In the genomic region with DNA sequence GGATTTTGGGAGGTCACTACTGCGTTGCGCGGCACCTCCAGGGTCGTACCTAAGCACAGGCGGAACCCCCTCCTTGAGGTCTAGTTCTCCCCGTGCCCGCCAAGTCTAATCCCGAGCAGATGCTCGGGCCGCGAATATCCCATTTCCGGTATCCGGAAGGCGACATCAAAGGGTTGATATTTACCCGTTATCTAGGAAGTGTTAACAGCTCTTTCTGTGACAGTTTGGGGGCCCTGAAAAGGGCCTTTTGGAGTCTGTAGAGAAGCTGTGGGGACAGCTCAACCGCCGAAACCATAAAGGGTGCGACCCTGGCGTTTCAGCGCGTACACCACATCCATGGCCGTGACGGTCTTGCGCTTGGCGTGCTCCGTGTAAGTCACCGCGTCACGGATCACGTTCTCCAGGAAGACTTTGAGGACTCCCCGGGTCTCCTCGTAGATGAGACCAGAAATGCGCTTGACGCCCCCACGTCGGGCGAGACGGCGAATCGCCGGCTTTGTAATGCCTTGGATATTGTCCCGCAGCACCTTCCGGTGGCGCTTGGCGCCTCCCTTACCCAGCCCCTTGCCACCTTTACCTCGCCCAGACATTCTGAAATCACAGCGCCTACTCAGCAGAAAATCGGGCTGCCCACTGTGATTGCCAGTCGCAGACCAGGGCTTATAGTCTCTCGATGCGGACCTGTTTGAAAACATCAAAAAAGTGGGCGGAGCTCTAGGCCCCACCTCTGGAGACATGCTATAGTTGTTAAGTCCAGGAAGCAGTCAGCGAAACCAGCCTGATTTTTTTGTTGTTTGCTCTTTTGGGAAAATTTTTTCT, we compare ENCODE assay signal across 8 cellular contexts. TPM values are rescaled to one million over a fixed set of nuclear protein-coding genes. Genes with fewer than 3 reads are reported as not detected.
DNase-seq lines count a peak whose midpoint lies in the region; ATAC-seq and TF ChIP-seq lines count a peak whose summit lies in the region.

No MANE protein-coding gene starts in this region.

- H3K9me3 ChIP-seq in colonic mucosa: no peaks in the 10 kb centered on the region

- peaks cover 11% of the 10 kb centered on the region for H3K9me3 Mint-ChIP-seq in activated CD4-positive, alpha-beta T cell treated with anti-CD3 and anti-CD28 coated beads for 36 hours (ENCODE audit: low read depth)

- TF ChIP-seq CTCF in colonic mucosa (IDR thresholded peaks at IDR 0.05): no peak

- POLR2A ChIA-PET in activated CD4-positive, alpha-beta T cell treated with anti-CD3 and anti-CD28 coated beads for 36 hours (lab: Charles Lee): interaction anchor here (0.5 to 2.6 kb wide), 17 partner anchors 11 to 800 kb away, joined by 3 to 24 read pairs (median 4); a partner anchor contains a TSS

- H3K27me3 Mint-ChIP-seq in activated CD4-positive, alpha-beta T cell treated with anti-CD3 and anti-CD28 coated beads for 36 hours: no peaks in the 10 kb centered on the region

- H3K4me3 ChIP-seq in colonic mucosa: peak overlapping the region; percentile 79

- peak; percentile 31 for ATAC-seq in GM19023 (IDR thresholded peaks at IDR 0.05; ENCODE audit: unreplicated experiment)
- ATAC-seq in HG03342 (IDR thresholded peaks at IDR 0.05; ENCODE audit: unreplicated experiment): peak; percentile 19
- ATAC-seq in activated CD4-positive, alpha-beta T cell treated with anti-CD3 and anti-CD28 coated beads for 36 hours: peak; percentile 35

- CTCF ChIA-PET in activated CD4-positive, alpha-beta T cell treated with anti-CD3 and anti-CD28 coated beads for 36 hours (lab: Charles Lee): interaction anchor here (0.7 to 5.4 kb wide), 8 partner anchors 11 to 405 kb away, joined by 3 to 38 read pairs (median 3); a partner anchor contains a TSS

- peaks cover 2% of the 10 kb centered on the region for H3K4me1 ChIP-seq in colonic mucosa

- no peaks in the 10 kb centered on the region for H3K36me3 ChIP-seq in colonic mucosa

- H3K4me3 Mint-ChIP-seq in activated CD4-positive, alpha-beta T cell treated with anti-CD3 and anti-CD28 coated beads for 36 hours: peak overlapping the region; percentile 97

- H3K27ac ChIP-seq in colonic mucosa: peak overlapping the region; percentile 98
- peak overlapping the region; percentile 72 for H3K27ac ChIP-seq in layer of hippocampus (ENCODE audit: low read depth, low read length)

- peak overlapping the region; percentile 99 for H3K27ac Mint-ChIP-seq in activated CD4-positive, alpha-beta T cell treated with anti-CD3 and anti-CD28 coated beads for 36 hours

- H3K9ac ChIP-seq in colonic mucosa (ENCODE audit: low read depth in 2 of 2, low read length in 2 of 2): peak overlapping the region; percentile 91 to 98

- H3K27me3 ChIP-seq in colonic mucosa (no peaks in the 10 kb centered on the region), layer of hippocampus (ENCODE audit: control insufficient read depth, insufficient read depth, low read length) (no peaks in the 10 kb centered on the region)

- intact Hi-C loops in activated CD4-positive, alpha-beta T cell treated with anti-CD3 and anti-CD28 coated beads for 36 hours (cut with DNase I, micrococcal nuclease): loop anchor here (1.0 to 10.0 kb wide), 18 partner anchors 33 to 1768 kb away; a partner anchor contains a TSS
- intact Hi-C loops in colonic mucosa (cut with DNase I): no loop called here

- peaks cover 50% of the 10 kb centered on the region for H3K36me3 Mint-ChIP-seq in activated CD4-positive, alpha-beta T cell treated with anti-CD3 and anti-CD28 coated beads for 36 hours (ENCODE audit: low read depth)

- peak; percentile 73 for DNase-seq in AG08395 (ENCODE audit: low spot score)
- peak; percentile 90 for DNase-seq in NCI-H460 (ENCODE audit: extremely low read depth, low read depth)
- peak; percentile 96 for DNase-seq in activated CD4-positive, alpha-beta T cell treated with anti-CD3 and anti-CD28 coated beads for 36 hours
- peak; percentile 99 for DNase-seq in colonic mucosa
- peak; percentile 82 to 86 (median 83) for DNase-seq in stimulated activated CD4-positive, alpha-beta T cell treated with anti-CD3 and anti-CD28 coated beads, Interleukin-1b, Interleukin-23, amount 100 ng/mL, for 24 hours (ENCODE audit: low read depth in 4 of 4, low spot score in 1 of 4)

- peaks cover 40% of the 10 kb centered on the region for H3K4me1 Mint-ChIP-seq in activated CD4-positive, alpha-beta T cell treated with anti-CD3 and anti-CD28 coated beads for 36 hours

RNA-seq across cellular contexts. Expression of a gene that starts 32.6 kb away (rescaled TPM):
- total RNA-seq in NCI-H460 (2014; rRNA removed; shearing (Covaris generic)): 22.4 and 25.3 TPM in 2 replicates
- polyA plus RNA-seq in NCI-H460 (2014; cell fraction: nucleus; rRNA removed): 12.8 and 14.3 TPM in 2 replicates
- 100 to 1,000 TPM; 143 to 193 TPM for total RNA-seq in activated CD4-positive, alpha-beta T cell treated with anti-CD3 and anti-CD28 coated beads for 36 hours
- 10 to 100 TPM; 55.3 to 60.0 TPM for total RNA-seq in colonic mucosa

RNA-seq across cellular contexts. Expression of a gene that starts 32.8 kb away (rescaled TPM):
- total RNA-seq in NCI-H460 (2014; rRNA removed; shearing (Covaris generic)): 2.0 and 2.4 TPM in 2 replicates
- polyA plus RNA-seq in NCI-H460 (2014; cell fraction: nucleus; rRNA removed): 0.92 and 1.8 TPM in 2 replicates
- 1 to 10 TPM; 2.9 to 3.0 TPM for total RNA-seq in activated CD4-positive, alpha-beta T cell treated with anti-CD3 and anti-CD28 coated beads for 36 hours
- under 1 TPM; 0.42 to 0.89 TPM for total RNA-seq in colonic mucosa

RNA-seq across cellular contexts. Expression of a gene that starts 43.3 kb away (rescaled TPM):
- not detected in 2 replicates for total RNA-seq in NCI-H460 (2014; rRNA removed; shearing (Covaris generic))
- polyA plus RNA-seq in NCI-H460 (2014; cell fraction: nucleus; rRNA removed): not detected in 2 replicates
- not detected for total RNA-seq in activated CD4-positive, alpha-beta T cell treated with anti-CD3 and anti-CD28 coated beads for 36 hours
- not detected for total RNA-seq in colonic mucosa

Comparison
In these comparisons a context has a peak if more than half of its experiments do, and no peak if none do; other contexts are left out.
1. Peak in every context shown above with its lines: DNase-seq, ATAC-seq, H3K4me3 ChIP-seq and H3K27ac ChIP-seq.